Comparison of ENCODE assay signal across 1 cellular context in genomic region chr12:79549531-79550271, GRCh38.
TF ChIP-seq lines count a peak whose summit lies in the region.

No MANE protein-coding gene starts in this region.

TF ChIP-seq in SK-N-SH, 30 proteins besides CTCF, POLR2A, EP300 and RAD21 (continued from another document):
- no peak for TF ChIP-seq REST (IDR thresholded peaks at IDR 0.05; ENCODE audit: low read depth, low read length)
TF ChIP-seq in SK-N-SH: peak in this region for 0.
